Comparison of ENCODE assay signal across 8 cellular contexts in genomic region chr3:50502584-50503423, GRCh38. TPM values are rescaled to one million over a fixed set of nuclear protein-coding genes. Genes with fewer than 3 reads are reported as not detected.
DNase-seq lines count a peak whose midpoint lies in the region; ATAC-seq and TF ChIP-seq lines count a peak whose summit lies in the region.

No MANE protein-coding gene starts in this region.

- H3K36me3 Mint-ChIP-seq in brain, result no peaks in the 10 kb centered on the region

- no peak overlapping the region for H3K4me3 ChIP-seq in mucosa of stomach (ENCODE audit: low read length)

- peak; percentile 90 for DNase-seq in 8988T
- peak; percentile 49 for DNase-seq in HEK293T (ENCODE audit: extremely low spot score)
- DNase-seq in NCI-H2081 (lab: John Stamatoyannopoulos, UW), result no peak
- no peak for DNase-seq in NCI-H1694 (lab: John Stamatoyannopoulos, UW)
- DNase-seq in NCI-H2029 treated with DMSO at 0.1 percent for 48 hours (lab: John Stamatoyannopoulos, UW), result no peak

- no peak for ATAC-seq in GM18517 (IDR thresholded peaks at IDR 0.05; ENCODE audit: unreplicated experiment)

- peak overlapping the region; percentile 43 for H3K9ac ChIP-seq in mucosa of stomach (ENCODE audit: low read length)

- H3K27me3 ChIP-seq in mucosa of stomach (ENCODE audit: control insufficient read depth, insufficient read depth, low read length), result peaks cover 28% of the 10 kb centered on the region

- TF ChIP-seq CTCF in brain (conservative IDR thresholded peaks at IDR 0.05), result peak in 1 of 2 experiments; percentile 31

- H3K27ac Mint-ChIP-seq in brain, result peak overlapping the region in 1 of 5 experiments; percentile 87

- no peaks in the 10 kb centered on the region for H3K36me3 ChIP-seq in mucosa of stomach (ENCODE audit: control insufficient read depth, insufficient read depth, low read length)

- H3K27me3 Mint-ChIP-seq in brain, result peaks cover 51% of the 10 kb centered on the region

- no peaks in the 10 kb centered on the region for H3K9me3 Mint-ChIP-seq in brain

- CTCF ChIA-PET in HEK293T (lab: Yijun Ruan, JAX), result interaction anchor here (1.1 kb wide), 1 partner anchor 132 kb away, joined by 4 read pairs; no protein-coding TSS in a partner anchor

- H3K4me1 ChIP-seq in mucosa of stomach (ENCODE audit: control insufficient read depth, insufficient read depth, low read length), result peaks cover 5% of the 10 kb centered on the region

- POLR2A ChIA-PET in HEK293T (lab: Yijun Ruan, JAX), result interaction anchor here (0.8 kb wide), 1 partner anchor 9 kb away, joined by 3 read pairs; no protein-coding TSS in a partner anchor

- H3K9me3 ChIP-seq in mucosa of stomach (ENCODE audit: control insufficient read depth, low read length), result no peaks in the 10 kb centered on the region

- peak overlapping the region; percentile 75 to 92 (median 80) for H3K4me3 Mint-ChIP-seq in brain

- peaks cover 48% of the 10 kb centered on the region for H3K4me1 Mint-ChIP-seq in brain

TF ChIP-seq in HEK293T, 16 proteins besides CTCF, POLR2A, EP300 and RAD21:
- no peak for TF ChIP-seq FOXA1 (IDR thresholded peaks at IDR 0.05)
- TF ChIP-seq FOXM1 (IDR thresholded peaks at IDR 0.05; ENCODE audit: borderline replicate concordance), result peak; percentile 28; the same call in 1 of the 2 replicates
TF ChIP-seq in HEK293T: peak in this region for 1.

RNA-seq across cellular contexts. Expression of gene CACNA2D2, which starts 0.6 kb away (rescaled TPM):
- 3.0 TPM for polyA plus RNA-seq in brain (ENCODE audit: insufficient read depth, low read depth, low replicate concordance)

Comparison
In these comparisons a context has a peak if more than half of its experiments do, and no peak if none do; other contexts are left out.
1. DNase-seq: peak in 8988T (single experiment) and HEK293T (single experiment); none in NCI-H2081 (0 of 2), NCI-H1694 (single experiment) and NCI-H2029 treated with DMSO at 0.1 percent for 48 hours (single experiment).